Comparison of ENCODE assay signal across 8 cellular contexts in the genomic region with DNA sequence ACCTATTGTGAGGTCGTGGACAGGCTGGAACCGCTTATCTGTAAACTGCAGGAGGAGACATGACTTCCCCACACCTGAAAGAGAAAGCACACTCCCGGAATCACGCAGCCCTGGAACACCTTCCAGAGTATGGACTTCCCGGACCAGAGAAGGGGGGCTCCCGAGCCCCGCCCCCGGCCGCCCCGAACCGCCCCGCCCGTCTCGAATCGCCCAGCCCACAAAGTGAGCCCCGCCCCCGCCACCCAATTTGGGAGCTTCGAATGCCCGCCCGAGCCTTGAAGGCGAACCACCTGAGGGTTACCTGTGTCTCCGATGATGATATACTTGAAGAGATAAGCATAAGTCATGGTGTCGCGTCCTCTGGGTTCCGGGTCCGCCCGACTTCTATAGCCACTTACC. TPM values are rescaled to one million over a fixed set of nuclear protein-coding genes. Genes with fewer than 3 reads are reported as not detected.
DNase-seq lines count a peak whose midpoint lies in the region; ATAC-seq and TF ChIP-seq lines count a peak whose summit lies in the region.

No MANE protein-coding gene starts in this region.

- no peaks in the 10 kb centered on the region for H3K27me3 ChIP-seq in gastroesophageal sphincter
- H3K27me3 ChIP-seq in osteoblast (ENCODE audit: insufficient read depth, low read length), result no peaks in the 10 kb centered on the region
- no peaks in the 10 kb centered on the region for H3K27me3 ChIP-seq in upper lobe of right lung

- DNase-seq in COR-L47 (lab: John Stamatoyannopoulos, UW) (peak; percentile 57), NCI-H2196 (lab: John Stamatoyannopoulos, UW; ENCODE audit: unreplicated experiment) (peak; percentile 88), osteoblast (ENCODE audit: insufficient read length, low spot score, missing footprints) (no peak), upper lobe of right lung (peak; percentile 95), RKO (ENCODE audit: low spot score) (no peak)
- DNase-seq in activated T-cell treated with anti-CD3 and anti-CD28 coated beads, Interleukin-2, amount 50 U/mL, for 72 hours, result peak in 1 of 2 donors; percentile 79

- no peak for TF ChIP-seq EP300 in gastroesophageal sphincter (IDR thresholded peaks at IDR 0.05)

- peaks cover 3 to 12% of the 10 kb centered on the region in 2 donors for H3K36me3 Mint-ChIP-seq in activated T-cell treated with anti-CD3 and anti-CD28 coated beads, Interleukin-2, amount 50 U/mL, for 72 hours (ENCODE audit: insufficient read depth in 2 of 2)

- H3K4me2 ChIP-seq in osteoblast (ENCODE audit: insufficient read depth, low read length), result peak overlapping the region; percentile 97

- H3K36me3 ChIP-seq in gastroesophageal sphincter, result peaks cover 0 to 44% of the 10 kb centered on the region in 2 donors
- H3K36me3 ChIP-seq in osteoblast (ENCODE audit: insufficient read depth, low read length), result peaks cover 8% of the 10 kb centered on the region
- peaks cover 26% of the 10 kb centered on the region for H3K36me3 ChIP-seq in upper lobe of right lung

- H3K9me3 ChIP-seq in gastroesophageal sphincter (no peaks in the 10 kb centered on the region), osteoblast (ENCODE audit: low read depth, low read length) (no peaks in the 10 kb centered on the region), upper lobe of right lung (no peaks in the 10 kb centered on the region)

- H3K27ac ChIP-seq in gastroesophageal sphincter (peak overlapping the region; percentile 77 to 95 (median 92)), osteoblast (ENCODE audit: low read depth, low read length) (peak overlapping the region; percentile 73), upper lobe of right lung (peak overlapping the region; percentile 91)

- peaks cover 29% of the 10 kb centered on the region for H3K4me1 Mint-ChIP-seq in activated T-cell treated with anti-CD3 and anti-CD28 coated beads, Interleukin-2, amount 50 U/mL, for 72 hours (ENCODE audit: low read depth)

- H3K4me1 ChIP-seq in gastroesophageal sphincter (peaks cover 8 to 38% (median 16%) of the 10 kb centered on the region in 3 donors), osteoblast (ENCODE audit: insufficient read depth, low read length) (peaks cover 20% of the 10 kb centered on the region), upper lobe of right lung (peaks cover 22% of the 10 kb centered on the region)

- peaks cover 56% of the 10 kb centered on the region for H3K79me2 ChIP-seq in osteoblast (ENCODE audit: insufficient read depth, low read length)

- H3K27ac Mint-ChIP-seq in activated T-cell treated with anti-CD3 and anti-CD28 coated beads, Interleukin-2, amount 50 U/mL, for 72 hours, result peak overlapping the region; percentile 93

- H3K27me3 Mint-ChIP-seq in activated T-cell treated with anti-CD3 and anti-CD28 coated beads, Interleukin-2, amount 50 U/mL, for 72 hours (ENCODE audit: low read depth), result no peaks in the 10 kb centered on the region

- H3K9me3 Mint-ChIP-seq in activated T-cell treated with anti-CD3 and anti-CD28 coated beads, Interleukin-2, amount 50 U/mL, for 72 hours, result no peaks in the 10 kb centered on the region

- no peak for TF ChIP-seq CTCF in gastroesophageal sphincter (IDR thresholded peaks at IDR 0.05)
- TF ChIP-seq CTCF in osteoblast (IDR thresholded peaks at IDR 0.05; ENCODE audit: extremely low read depth, low read depth, low read length), result no peak
- no peak for TF ChIP-seq CTCF in upper lobe of right lung (IDR thresholded peaks at IDR 0.05)

- H4K20me1 ChIP-seq in osteoblast (ENCODE audit: insufficient read depth, low read length), result peaks cover 5% of the 10 kb centered on the region

- TF ChIP-seq POLR2A in gastroesophageal sphincter (IDR thresholded peaks at IDR 0.05), result no peak

- 1% methylated on average over 8 of the region's 27 CpGs; no CpG with 5 or more reads in 1 of the 2 donors for WGBS in gastroesophageal sphincter (ENCODE audit: low coverage in 1 of 2), 2 donors

- H3K4me3 ChIP-seq in gastroesophageal sphincter, result peak overlapping the region; percentile 52 to 90
- peak overlapping the region; percentile 100 for H3K4me3 ChIP-seq in osteoblast (ENCODE audit: insufficient read depth, low read length)
- H3K4me3 ChIP-seq in upper lobe of right lung, result peak overlapping the region; percentile 95

- H3K4me3 Mint-ChIP-seq in activated T-cell treated with anti-CD3 and anti-CD28 coated beads, Interleukin-2, amount 50 U/mL, for 72 hours, result peak overlapping the region; percentile 83 to 100

- peak overlapping the region; percentile 97 for H2AFZ ChIP-seq in osteoblast (ENCODE audit: low read length)

- intact Hi-C loops in upper lobe of right lung (cut with DNase I), result no loop called here

- peak; percentile 28 for ATAC-seq in GM21447 (IDR thresholded peaks at IDR 0.05; ENCODE audit: unreplicated experiment)
- ATAC-seq in activated T-cell treated with anti-CD3 and anti-CD28 coated beads, Interleukin-2, amount 50 U/mL, for 72 hours (replicated peaks in 1 of 2), result peak in 1 of 2 donors; percentile 53
- ATAC-seq in gastroesophageal sphincter, result peak; percentile 85
- peak; percentile 90 for ATAC-seq in upper lobe of right lung

RNA-seq across cellular contexts. Expression of gene RAB2B, which starts 0.2 kb away (rescaled TPM):
- total RNA-seq in activated T-cell treated with anti-CD3 and anti-CD28 coated beads, Interleukin-2, amount 50 U/mL, for 72 hours, result 10 to 100 TPM; 44.5 to 45.4 TPM
- total RNA-seq in gastroesophageal sphincter (10 to 100 TPM; 28.3 to 44.8 (median 29.7) TPM), osteoblast (25.0 and 27.4 TPM in 2 replicates), upper lobe of right lung (36.9 TPM)

RNA-seq across cellular contexts. Expression of gene TOX4, which starts 0.5 kb away (rescaled TPM):
- total RNA-seq in activated T-cell treated with anti-CD3 and anti-CD28 coated beads, Interleukin-2, amount 50 U/mL, for 72 hours, result 10 to 100 TPM; 68.9 to 72.4 TPM
- 10 to 100 TPM; 39.8 to 82.4 (median 62.3) TPM for total RNA-seq in gastroesophageal sphincter
- total RNA-seq in osteoblast, result 37.6 and 46.3 TPM in 2 replicates
- total RNA-seq in upper lobe of right lung, result 69.4 TPM

RNA-seq across cellular contexts. Expression of gene CHD8, which starts 20.6 kb away (rescaled TPM):
- total RNA-seq in activated T-cell treated with anti-CD3 and anti-CD28 coated beads, Interleukin-2, amount 50 U/mL, for 72 hours, result 100 to 1,000 TPM; 102 to 107 TPM
- total RNA-seq in gastroesophageal sphincter (10 to 100 TPM; 47.4 to 59.0 (median 53.3) TPM), osteoblast (55.4 and 66.3 TPM in 2 replicates), upper lobe of right lung (72.6 TPM)

RNA-seq across cellular contexts. Expression of gene METTL3, which starts 34.6 kb away (rescaled TPM):
- 10 to 100 TPM; 62.1 to 71.0 TPM for total RNA-seq in activated T-cell treated with anti-CD3 and anti-CD28 coated beads, Interleukin-2, amount 50 U/mL, for 72 hours
- total RNA-seq in gastroesophageal sphincter (10 to 100 TPM; 31.9 to 73.0 (median 48.6) TPM), osteoblast (30.4 and 30.9 TPM in 2 replicates), upper lobe of right lung (48.6 TPM)

RNA-seq across cellular contexts. Expression of gene SALL2, which starts 49.6 kb away (rescaled TPM):
- 1 to 10 TPM; 5.3 TPM for total RNA-seq in activated T-cell treated with anti-CD3 and anti-CD28 coated beads, Interleukin-2, amount 50 U/mL, for 72 hours
- total RNA-seq in gastroesophageal sphincter (10 to 100 TPM; 14.7 to 23.8 (median 21.8) TPM), osteoblast (2.9 and 3.3 TPM in 2 replicates), upper lobe of right lung (8.1 TPM)

Comparison
In these comparisons a context has a peak if more than half of its experiments do, and no peak if none do; other contexts are left out.
1. DNase-seq: peak in COR-L47 (single experiment), NCI-H2196 (single experiment) and upper lobe of right lung (single experiment); none in osteoblast (single experiment) and RKO (single experiment).
2. Peak in every context shown above with its lines, with median percentiles within 50 percentile points of each other: H3K27ac ChIP-seq and H3K4me3 ChIP-seq.